ENCODE assay signal across 19 cellular contexts in the genomic region with DNA sequence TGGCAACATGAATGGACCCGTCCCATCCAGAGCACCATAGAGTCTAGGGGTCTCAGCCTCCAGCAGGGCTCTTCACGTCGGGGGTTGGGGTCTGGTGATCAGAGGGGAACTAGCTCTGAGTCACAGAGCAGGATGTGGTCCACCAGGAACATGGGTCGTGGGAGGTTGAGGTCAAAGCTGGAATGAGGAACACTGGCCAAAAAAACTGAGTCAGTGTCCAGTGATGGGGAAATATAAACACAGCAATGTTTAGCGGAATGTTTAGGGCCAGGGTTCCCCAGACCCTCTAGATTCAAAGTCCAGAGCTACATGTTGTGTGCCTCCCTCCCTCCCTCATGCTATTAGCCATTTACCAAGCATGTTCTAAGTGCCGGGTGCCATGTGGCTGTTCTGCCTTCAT.
A peak's percentile ranks its signal among the peaks of the same experiment; 100 is the strongest.
DNase-seq lines count a peak whose midpoint lies in the region; ATAC-seq and TF ChIP-seq lines count a peak whose summit lies in the region.
"Had no signal": no experiment of that assay in that cellular context is flagged by ENCODE, and none has a peak within 500 bp of the region (broad histone marks: within the 10 kb centered on the region; RNA-seq: fewer than 3 reads in every experiment).

No MANE protein-coding gene starts in this region.

- H3K27ac Mint-ChIP-seq in neural crest cell (ENCODE audit: unreplicated experiment): peak overlapping the region; percentile 44
- H3K27ac Mint-ChIP-seq: dendritic cell treated with granulocyte-macrophage colony-stimulating factor and Interleukin-4, amounts not matched to agents 40 ng/mL and 50 ng/mL, for 4 days had no signal

- ATAC-seq in GM19035 (IDR thresholded peaks at IDR 0.05; ENCODE audit: unreplicated experiment) (no peak), HG03457 (IDR thresholded peaks at IDR 0.05; ENCODE audit: unreplicated experiment) (no peak)
- ATAC-seq: gastrocnemius medialis had no signal

- DNase-seq in CD1c-positive myeloid dendritic cell (ENCODE audit: extremely low spot score) (peak; percentile 2), NCI-H226 (peak; percentile 37), fibroblast of lung (ENCODE audit: low read depth in 2 of 2) (peak; percentile 89 to 92), neural crest cell (ENCODE audit: low read depth, low spot score) (no peak), KG1 (lab: John Stamatoyannopoulos, UW) (no peak), 8988T (no peak)
- DNase-seq: activated CD4-positive, alpha-beta T cell treated with anti-CD3 and anti-CD28 coated beads for 48 hours; activated T-cell treated with anti-CD3 and anti-CD28 coated beads, Interleukin-2, amount 50 U/mL, for 48 hours; adrenal gland; gastrocnemius medialis; Kasumi-1; NCI-H2029; Right ventricle myocardium superior; stimulated activated CD4-positive, alpha-beta T cell treated with anti-CD3 and anti-CD28 coated beads, Interleukin-1b, Interleukin-23, amount 100 ng/mL, for 48 hours; T-helper 9 cell had no signal

- H3K36me3 ChIP-seq in fibroblast of lung (ENCODE audit: control insufficient read depth, insufficient read depth, low read length): no peaks in the 10 kb centered on the region
- H3K36me3 ChIP-seq: adrenal gland, BLaER1, gastrocnemius medialis had no signal

- H3K4me2 ChIP-seq in fibroblast of lung (ENCODE audit: extremely low read depth, insufficient read depth, low read length): no peak overlapping the region
- H3K4me2 ChIP-seq: BLaER1 had no signal

- H3K27me3 ChIP-seq in fibroblast of lung (ENCODE audit: control insufficient read depth, insufficient read depth, low read length): no peaks in the 10 kb centered on the region
- H3K27me3 ChIP-seq: adrenal gland, BLaER1, gastrocnemius medialis had no signal

- H2AFZ ChIP-seq in fibroblast of lung (ENCODE audit: low read length): no peak overlapping the region

- H3K4me1 Mint-ChIP-seq in neural crest cell: peaks cover 42% of the 10 kb centered on the region

- no peaks in the 10 kb centered on the region for H3K9me3 ChIP-seq in fibroblast of lung (ENCODE audit: control insufficient read depth, insufficient read depth, low read depth, low read length)
- H3K9me3 ChIP-seq: adrenal gland, BLaER1, gastrocnemius medialis had no signal

- no peak overlapping the region for H3K9ac ChIP-seq in fibroblast of lung (ENCODE audit: insufficient read depth, low read length)
- H3K9ac ChIP-seq: BLaER1 had no signal

- H3K4me3 Mint-ChIP-seq in neural crest cell: no peak overlapping the region
- H3K4me3 Mint-ChIP-seq: dendritic cell treated with granulocyte-macrophage colony-stimulating factor and Interleukin-4, amounts not matched to agents 40 ng/mL and 50 ng/mL, for 4 days had no signal

- no peaks in the 10 kb centered on the region for H3K79me2 ChIP-seq in fibroblast of lung (ENCODE audit: control insufficient read depth, insufficient read depth, low read length)

- H3K4me1 ChIP-seq in fibroblast of lung (ENCODE audit: control insufficient read depth, extremely low read depth, insufficient read depth, low read length): peaks cover 26% of the 10 kb centered on the region
- H3K4me1 ChIP-seq: adrenal gland, BLaER1, gastrocnemius medialis had no signal

- H3K4me3 ChIP-seq in fibroblast of lung (replicated peaks in 1 of 4; ENCODE audit: control extremely low read depth in 1 of 4, insufficient read depth in 1 of 4, low read depth in 3 of 4, low read length in 4 of 4): no peak overlapping the region
- H3K4me3 ChIP-seq: adrenal gland, BLaER1, gastrocnemius medialis had no signal

- TF ChIP-seq CTCF in fibroblast of lung (conservative IDR thresholded peaks at IDR 0.05 in 1 of 2, IDR thresholded peaks at IDR 0.05 in 1 of 2; ENCODE audit: low read depth in 1 of 2, low read length in 2 of 2) (no peak), neural crest cell (conservative IDR thresholded peaks at IDR 0.05) (no peak)

- no peaks in the 10 kb centered on the region for H3K27me3 Mint-ChIP-seq in neural crest cell (ENCODE audit: low read depth)
- H3K27me3 Mint-ChIP-seq: dendritic cell treated with granulocyte-macrophage colony-stimulating factor and Interleukin-4, amounts not matched to agents 40 ng/mL and 50 ng/mL, for 4 days had no signal

- peak overlapping the region; percentile 76 for H3K27ac ChIP-seq in fibroblast of lung (ENCODE audit: insufficient read depth, low read length)
- H3K27ac ChIP-seq: adrenal gland, BLaER1, gastrocnemius medialis had no signal

- H3K9me3 Mint-ChIP-seq in neural crest cell: peaks cover 9% of the 10 kb centered on the region
- H3K9me3 Mint-ChIP-seq: dendritic cell treated with granulocyte-macrophage colony-stimulating factor and Interleukin-4, amounts not matched to agents 40 ng/mL and 50 ng/mL, for 4 days had no signal

- H3K36me3 Mint-ChIP-seq in neural crest cell (ENCODE audit: low read depth): no peaks in the 10 kb centered on the region

- no peaks in the 10 kb centered on the region for H4K20me1 ChIP-seq in fibroblast of lung (ENCODE audit: control insufficient read depth, extremely low read depth, insufficient read depth, low read length)
- H4K20me1 ChIP-seq: BLaER1 had no signal

Comparison
In these comparisons a context has a peak if more than half of its experiments do, and no peak if none do; other contexts are left out.
1. DNase-seq: peak in CD1c-positive myeloid dendritic cell (single experiment), NCI-H226 (single experiment) and fibroblast of lung (2 of 2); none in neural crest cell (single experiment), KG1 (single experiment) and 8988T (single experiment).